Comparison of ENCODE assay signal across 1 cellular context in genomic region chr1:55773189-55773940, GRCh38.
TF ChIP-seq lines count a peak whose summit lies in the region.

No MANE protein-coding gene starts in this region.

TF ChIP-seq in GM23338, 12 proteins besides CTCF, POLR2A, EP300 and RAD21 (continued from another document):
- TF ChIP-seq ZNF462 (CRISPR knock-in tag; IDR thresholded peaks at IDR 0.05): no peak
- TF ChIP-seq STAT1 (IDR thresholded peaks at IDR 0.05; ENCODE audit: unreplicated experiment): no peak
- no peak for TF ChIP-seq JUNB (IDR thresholded peaks at IDR 0.05; ENCODE audit: unreplicated experiment)
- no peak for TF ChIP-seq POLR2AphosphoS5 (IDR thresholded peaks at IDR 0.05; ENCODE audit: low read depth)
- TF ChIP-seq ETS1 (IDR thresholded peaks at IDR 0.05): no peak
- no peak for TF ChIP-seq NANOG (IDR thresholded peaks at IDR 0.05; ENCODE audit: borderline replicate concordance)
- no peak for TF ChIP-seq CREB1 (CRISPR knock-in tag; IDR thresholded peaks at IDR 0.05; ENCODE audit: low read depth)
